Comparison of ENCODE assay signal across 11 cellular contexts in genomic region chr2:100741880-100742814, GRCh38.
DNase-seq lines count a peak whose midpoint lies in the region; ATAC-seq and TF ChIP-seq lines count a peak whose summit lies in the region.
"Had no signal": no experiment of that assay in that cellular context is flagged by ENCODE, and none has a peak within 500 bp of the region (broad histone marks: within the 10 kb centered on the region; RNA-seq: fewer than 3 reads in every experiment).

No MANE protein-coding gene starts in this region.

- H3K9me3 Mint-ChIP-seq in immature natural killer cell: no peaks in the 10 kb centered on the region
- H3K9me3 Mint-ChIP-seq in activated naive CD4-positive, alpha-beta T cell treated with anti-CD3 and anti-CD28 coated beads for 36 hours: no peaks in the 10 kb centered on the region
- H3K9me3 Mint-ChIP-seq in activated naive CD4-positive, alpha-beta T cell treated with anti-CD3 and anti-CD28 coated beads, Interleukin-2, amount 10 ng/mL, durations not matched to agents 7 days and 5 days: no peaks in the 10 kb centered on the region
- H3K9me3 Mint-ChIP-seq: activated CD4-positive, alpha-beta T cell treated with anti-CD3 and anti-CD28 coated beads, Interleukin-2, amount 10 ng/mL, durations not matched to agents 24 days and 14 days had no signal

- WGBS in body of pancreas, 2 donors: 57 to 63% methylated on average over 6 to 7 of the region's 7 CpGs
- WGBS in stomach, 5 donors: 41 to 56% (median 43%) methylated on average over 7 of the region's 7 CpGs

- peak; percentile 18 for DNase-seq in HK-2 (ENCODE audit: unreplicated experiment)
- peak in 1 of 4 donors; percentile 36 for DNase-seq in body of pancreas
- DNase-seq in hepatic stellate cell (ENCODE audit: low spot score): peak; percentile 62
- DNase-seq in stomach: no peak
- DNase-seq in immature natural killer cell: no peak
- no peak for DNase-seq in activated naive CD4-positive, alpha-beta T cell treated with anti-CD3 and anti-CD28 coated beads for 36 hours
- no peak for DNase-seq in activated naive CD4-positive, alpha-beta T cell treated with anti-CD3 and anti-CD28 coated beads, Interleukin-2, amount 10 ng/mL, durations not matched to agents 7 days and 5 days
- DNase-seq in NCI-H2171 (lab: John Stamatoyannopoulos, UW): no peak
- DNase-seq: activated CD4-positive, alpha-beta T cell treated with anti-CD3 and anti-CD28 coated beads, Interleukin-2, amount 10 ng/mL, durations not matched to agents 24 days and 14 days; effector memory CD4-positive, alpha-beta T cell; NCI-H774 had no signal

- no peak for TF ChIP-seq POLR2A in body of pancreas (IDR thresholded peaks at IDR 0.05)
- no peak for TF ChIP-seq POLR2A in stomach (IDR thresholded peaks at IDR 0.05)

- intact Hi-C loops in body of pancreas (cut with DNase I): no loop called here
- intact Hi-C loops in stomach (cut with DNase I; ENCODE audit: low total_unique reads): no loop called here
- intact Hi-C loops in activated naive CD4-positive, alpha-beta T cell treated with anti-CD3 and anti-CD28 coated beads for 36 hours (cut with micrococcal nuclease): loop anchor here (1.0 kb wide), 1 partner anchor 10 kb away; no protein-coding TSS in a partner anchor

- H3K27ac ChIP-seq in body of pancreas (peak overlapping the region in 1 of 4 donors; percentile 34), stomach (peak overlapping the region in 4 of 5 donors; percentile 42 to 75 (median 54))

- peaks cover 0 to 20% (median 7%) of the 10 kb centered on the region in 3 donors for H3K27me3 Mint-ChIP-seq in immature natural killer cell (ENCODE audit: low read depth in 3 of 3)
- no peaks in the 10 kb centered on the region for H3K27me3 Mint-ChIP-seq in activated naive CD4-positive, alpha-beta T cell treated with anti-CD3 and anti-CD28 coated beads for 36 hours (ENCODE audit: low read depth)
- peaks cover 14% of the 10 kb centered on the region for H3K27me3 Mint-ChIP-seq in activated naive CD4-positive, alpha-beta T cell treated with anti-CD3 and anti-CD28 coated beads, Interleukin-2, amount 10 ng/mL, durations not matched to agents 7 days and 5 days

- H3K4me3 ChIP-seq in body of pancreas (no peak overlapping the region), stomach (no peak overlapping the region)

- H3K27me3 ChIP-seq in body of pancreas (no peaks in the 10 kb centered on the region), stomach (no peaks in the 10 kb centered on the region)

- H3K4me3 Mint-ChIP-seq in immature natural killer cell: no peak overlapping the region
- no peak overlapping the region for H3K4me3 Mint-ChIP-seq in activated naive CD4-positive, alpha-beta T cell treated with anti-CD3 and anti-CD28 coated beads for 36 hours
- no peak overlapping the region for H3K4me3 Mint-ChIP-seq in activated naive CD4-positive, alpha-beta T cell treated with anti-CD3 and anti-CD28 coated beads, Interleukin-2, amount 10 ng/mL, durations not matched to agents 7 days and 5 days
- H3K4me3 Mint-ChIP-seq: activated CD4-positive, alpha-beta T cell treated with anti-CD3 and anti-CD28 coated beads, Interleukin-2, amount 10 ng/mL, durations not matched to agents 24 days and 14 days had no signal

- H3K36me3 Mint-ChIP-seq in immature natural killer cell: no peaks in the 10 kb centered on the region
- H3K36me3 Mint-ChIP-seq in activated naive CD4-positive, alpha-beta T cell treated with anti-CD3 and anti-CD28 coated beads for 36 hours (ENCODE audit: low read depth): no peaks in the 10 kb centered on the region
- H3K36me3 Mint-ChIP-seq in activated naive CD4-positive, alpha-beta T cell treated with anti-CD3 and anti-CD28 coated beads, Interleukin-2, amount 10 ng/mL, durations not matched to agents 7 days and 5 days: no peaks in the 10 kb centered on the region

- ATAC-seq in body of pancreas: peak; percentile 62

- no peaks in the 10 kb centered on the region for H3K4me1 Mint-ChIP-seq in immature natural killer cell
- H3K4me1 Mint-ChIP-seq in activated naive CD4-positive, alpha-beta T cell treated with anti-CD3 and anti-CD28 coated beads for 36 hours (ENCODE audit: low read depth): peaks cover 12% of the 10 kb centered on the region
- no peaks in the 10 kb centered on the region for H3K4me1 Mint-ChIP-seq in activated naive CD4-positive, alpha-beta T cell treated with anti-CD3 and anti-CD28 coated beads, Interleukin-2, amount 10 ng/mL, durations not matched to agents 7 days and 5 days

- TF ChIP-seq CTCF in body of pancreas (IDR thresholded peaks at IDR 0.05) (no peak), stomach (IDR thresholded peaks at IDR 0.05) (no peak)

- no peak for TF ChIP-seq EP300 in stomach (IDR thresholded peaks at IDR 0.05)

- H3K4me1 ChIP-seq in body of pancreas (no peaks in the 10 kb centered on the region), stomach (peaks cover 0 to 23% (median 9%) of the 10 kb centered on the region in 4 donors)

- no peak overlapping the region for H3K27ac Mint-ChIP-seq in immature natural killer cell
- H3K27ac Mint-ChIP-seq in activated naive CD4-positive, alpha-beta T cell treated with anti-CD3 and anti-CD28 coated beads for 36 hours: no peak overlapping the region
- no peak overlapping the region for H3K27ac Mint-ChIP-seq in activated naive CD4-positive, alpha-beta T cell treated with anti-CD3 and anti-CD28 coated beads, Interleukin-2, amount 10 ng/mL, durations not matched to agents 7 days and 5 days
- H3K27ac Mint-ChIP-seq: activated CD4-positive, alpha-beta T cell treated with anti-CD3 and anti-CD28 coated beads, Interleukin-2, amount 10 ng/mL, durations not matched to agents 24 days and 14 days had no signal

- CTCF ChIA-PET in activated naive CD4-positive, alpha-beta T cell treated with anti-CD3 and anti-CD28 coated beads for 36 hours (lab: Charles Lee): interaction anchor here (0.8 to 1.4 kb wide), 3 partner anchors 12 to 132 kb away, joined by 3 to 4 read pairs (median 3); no protein-coding TSS in a partner anchor
- CTCF ChIA-PET in activated naive CD4-positive, alpha-beta T cell treated with anti-CD3 and anti-CD28 coated beads, Interleukin-2, amount 10 ng/mL, durations not matched to agents 7 days and 5 days (lab: Charles Lee): no interaction called here

- no peaks in the 10 kb centered on the region for H3K36me3 ChIP-seq in body of pancreas (replicated peaks in 1 of 2; ENCODE audit: insufficient read depth in 1 of 2, low read depth in 2 of 2)
- H3K36me3 ChIP-seq in stomach: no peaks in the 10 kb centered on the region

- H3K9me3 ChIP-seq in body of pancreas (no peaks in the 10 kb centered on the region), stomach (no peaks in the 10 kb centered on the region)

Comparison
In these comparisons a context has a peak if more than half of its experiments do, and no peak if none do; other contexts are left out.
1. DNase-seq: peak in HK-2 (single experiment) and hepatic stellate cell (single experiment); none in stomach (single experiment), immature natural killer cell (0 of 3), activated naive CD4-positive, alpha-beta T cell treated with anti-CD3 and anti-CD28 coated beads for 36 hours (single experiment), activated naive CD4-positive, alpha-beta T cell treated with anti-CD3 and anti-CD28 coated beads, Interleukin-2, amount 10 ng/mL, durations not matched to agents 7 days and 5 days (single experiment) and NCI-H2171 (single experiment).